Comparison of ENCODE assay signal across 17 cellular contexts in genomic region chr14:75539165-75539561, GRCh38. TPM values are rescaled to one million over a fixed set of nuclear protein-coding genes. Genes with fewer than 3 reads are reported as not detected.
DNase-seq lines count a peak whose midpoint lies in the region; ATAC-seq and TF ChIP-seq lines count a peak whose summit lies in the region.
"Had no signal": no experiment of that assay in that cellular context is flagged by ENCODE, and none has a peak within 500 bp of the region (broad histone marks: within the 10 kb centered on the region; RNA-seq: fewer than 3 reads in every experiment).

No MANE protein-coding gene starts in this region.

- no peak overlapping the region for H2BK15ac ChIP-seq in mesenchymal stem cell (ENCODE audit: low read depth, poor library complexity, severe bottlenecking)

- H3K4me1 Mint-ChIP-seq in T-helper 17 cell: peaks cover 60% of the 10 kb centered on the region

- H3K27ac Mint-ChIP-seq in T-helper 17 cell: peak overlapping the region; percentile 98
- H3K27ac Mint-ChIP-seq: mesothelial cell of epicardium had no signal

- H2BK12ac ChIP-seq in mesenchymal stem cell (ENCODE audit: low read length in 2 of 2): no peak overlapping the region

- H2BK120ac ChIP-seq in mesenchymal stem cell (ENCODE audit: low read depth, low read length): no peak overlapping the region

- TF ChIP-seq EP300 in tibial nerve (IDR thresholded peaks at IDR 0.05): no peak

- H4K91ac ChIP-seq in mesenchymal stem cell (ENCODE audit: low read length): no peak overlapping the region

- DNase-seq in DMS53 (lab: John Stamatoyannopoulos, UW) (peak; percentile 9), DMS53 treated with DMSO at 0.1 percent for 48 hours (lab: John Stamatoyannopoulos, UW; ENCODE audit: unreplicated experiment) (no peak), GM12865 (ENCODE audit: low read depth) (peak; percentile 51), T-helper 17 cell (no peak), mesenchymal stem cell (no peak), tibial nerve (ENCODE audit: low spot score in 2 of 2) (no peak)
- DNase-seq in stimulated activated CD4-positive, alpha-beta T cell treated with anti-CD3 and anti-CD28 coated beads, Interleukin-4, amount 100 ng/mL, for 1 hour: no peak
- no peak for DNase-seq in effector CD4-positive, alpha-beta T cell
- DNase-seq: 8988T, cortex of kidney, heart left ventricle, NCI-H1417 treated with DMSO at 0.1 percent for 48 hours, SHP77 had no signal

- H3K4me3 ChIP-seq in GM12865 (ENCODE audit: low read depth, low read length) (peak overlapping the region; percentile 15), mesenchymal stem cell (ENCODE audit: insufficient read depth in 1 of 2, low read depth in 1 of 2, low read length in 2 of 2) (no peak overlapping the region), tibial nerve (no peak overlapping the region)
- H3K4me3 ChIP-seq: heart left ventricle had no signal

- H3K36me3 ChIP-seq in mesenchymal stem cell (ENCODE audit: control insufficient read depth in 1 of 2, insufficient read depth in 2 of 2, low read depth in 1 of 2, low read length in 2 of 2): no peaks in the 10 kb centered on the region
- no peaks in the 10 kb centered on the region for H3K36me3 ChIP-seq in tibial nerve
- H3K36me3 ChIP-seq: heart left ventricle had no signal

- H3K23ac ChIP-seq in mesenchymal stem cell (ENCODE audit: low read length in 2 of 2): no peak overlapping the region

- H3K27me3 Mint-ChIP-seq in T-helper 17 cell: no peaks in the 10 kb centered on the region

- peak overlapping the region; percentile 80 for H3K4me3 Mint-ChIP-seq in T-helper 17 cell
- H3K4me3 Mint-ChIP-seq: CD14-positive monocyte, mesothelial cell of epicardium had no signal

- ATAC-seq in T-helper 17 cell: peak; percentile 2
- ATAC-seq: heart left ventricle had no signal

- no peak overlapping the region for H2AFZ ChIP-seq in mesenchymal stem cell (ENCODE audit: low read depth, low read length)

- H3K27ac ChIP-seq in mesenchymal stem cell (ENCODE audit: low read length, poor library complexity, severe bottlenecking) (no peak overlapping the region), tibial nerve (no peak overlapping the region)

- peak overlapping the region; percentile 31 for H4K8ac ChIP-seq in mesenchymal stem cell (ENCODE audit: low read length)

- H2BK5ac ChIP-seq in mesenchymal stem cell (ENCODE audit: low read depth, low read length, poor library complexity, severe bottlenecking): no peak overlapping the region

- H3K14ac ChIP-seq in mesenchymal stem cell (ENCODE audit: low read length in 2 of 2): no peak overlapping the region

- H3K4ac ChIP-seq in mesenchymal stem cell (ENCODE audit: low read depth in 1 of 2, low read length in 2 of 2): no peak overlapping the region

- WGBS in mesenchymal stem cell: 100% methylated on average over 1 of the region's 5 CpGs
- WGBS in tibial nerve, 2 donors: 90 to 93% methylated on average over 5 of the region's 5 CpGs

- no peaks in the 10 kb centered on the region for H3K79me1 ChIP-seq in mesenchymal stem cell (replicated peaks; ENCODE audit: low read length, poor library complexity, severe bottlenecking)

- H3K27me3 ChIP-seq in mesenchymal stem cell (ENCODE audit: control insufficient read depth in 1 of 2, insufficient read depth in 1 of 2, low read length in 2 of 2) (peaks cover 0 to 7% of the 10 kb centered on the region in 2 experiments), tibial nerve (no peaks in the 10 kb centered on the region)
- H3K27me3 ChIP-seq: heart left ventricle had no signal

- H3K4me2 ChIP-seq in mesenchymal stem cell (ENCODE audit: low read length, poor library complexity, severe bottlenecking): no peak overlapping the region

- peaks cover 5% of the 10 kb centered on the region for H3K36me3 Mint-ChIP-seq in T-helper 17 cell (ENCODE audit: low read depth)
- H3K36me3 Mint-ChIP-seq: mesothelial cell of epicardium had no signal

- peak overlapping the region in 1 of 2 experiments; percentile 46 for H3K18ac ChIP-seq in mesenchymal stem cell (ENCODE audit: low read depth in 1 of 2, low read length in 2 of 2)

- H3K4me1 ChIP-seq in mesenchymal stem cell (ENCODE audit: control insufficient read depth, insufficient read depth, low read depth, low read length): peaks cover 4% of the 10 kb centered on the region
- H3K4me1 ChIP-seq in tibial nerve: peaks cover 0 to 37% (median 6%) of the 10 kb centered on the region in 4 donors

- no peak overlapping the region for H2AK5ac ChIP-seq in mesenchymal stem cell (ENCODE audit: low read length, severe bottlenecking)

- TF ChIP-seq CTCF in GM12865 (IDR thresholded peaks at IDR 0.05; ENCODE audit: insufficient read depth, low read depth, low read length, missing control alignments): no peak
- TF ChIP-seq CTCF in tibial nerve (IDR thresholded peaks at IDR 0.05): no peak

- TF ChIP-seq POLR2A in tibial nerve (IDR thresholded peaks at IDR 0.05): no peak

- no peak overlapping the region for H3K9ac ChIP-seq in mesenchymal stem cell (ENCODE audit: low read length)

- no peaks in the 10 kb centered on the region for H3K9me3 ChIP-seq in T-helper 17 cell (ENCODE audit: control insufficient read depth, low read length, poor library complexity, severe bottlenecking)
- no peaks in the 10 kb centered on the region for H3K9me3 ChIP-seq in mesenchymal stem cell (ENCODE audit: control insufficient read depth, low read length)
- H3K9me3 ChIP-seq in tibial nerve: no peaks in the 10 kb centered on the region
- H3K9me3 ChIP-seq: heart left ventricle had no signal

RNA-seq across cellular contexts. Expression of gene BATF, which starts 16.9 kb away (rescaled TPM):
- 10 to 100 TPM; 20.3 to 21.3 TPM for total RNA-seq in T-helper 17 cell
- not detected for polyA plus RNA-seq in mesenchymal stem cell (2013, experiment 1 of 2)
- 0.04 TPM for polyA plus RNA-seq in mesenchymal stem cell (2013, experiment 2 of 2)
- total RNA-seq in tibial nerve: 10 to 100 TPM in 1 of 4 donors, 1 to 10 TPM in 2, not detected in 1; 3.8 to 11.1 (median 6.3) TPM
- total RNA-seq: astrocyte had no signal
- polyA plus RNA-seq: keratinocyte had no signal

RNA-seq across cellular contexts. Expression of gene FLVCR2, which starts 39.3 kb away (rescaled TPM):
- total RNA-seq in T-helper 17 cell: 1 to 10 TPM; 6.5 to 8.1 TPM
- 3.0 TPM for polyA plus RNA-seq in mesenchymal stem cell (2013, experiment 1 of 2)
- 2.6 TPM for polyA plus RNA-seq in mesenchymal stem cell (2013, experiment 2 of 2)
- 10 to 100 TPM; 65.9 to 86.1 (median 74.4) TPM for total RNA-seq in tibial nerve

Comparison
In these comparisons a context has a peak if more than half of its experiments do, and no peak if none do; other contexts are left out.
1. DNase-seq: peak in DMS53 (single experiment) and GM12865 (single experiment); none in DMS53 treated with DMSO at 0.1 percent for 48 hours (single experiment), T-helper 17 cell (0 of 3), mesenchymal stem cell (single experiment), stimulated activated CD4-positive, alpha-beta T cell treated with anti-CD3 and anti-CD28 coated beads, Interleukin-4, amount 100 ng/mL, for 1 hour (single experiment), effector CD4-positive, alpha-beta T cell (single experiment) and tibial nerve (0 of 2).
2. RNA of gene FLVCR2, which starts 39.3 kb away (total RNA-seq): 65.9 to 86.1 TPM in tibial nerve; 6.5 to 8.1 TPM in T-helper 17 cell; every median in the first group is over 4 times any median in the second.